ENCODE assay signal across 1 cellular context in the genomic region with DNA sequence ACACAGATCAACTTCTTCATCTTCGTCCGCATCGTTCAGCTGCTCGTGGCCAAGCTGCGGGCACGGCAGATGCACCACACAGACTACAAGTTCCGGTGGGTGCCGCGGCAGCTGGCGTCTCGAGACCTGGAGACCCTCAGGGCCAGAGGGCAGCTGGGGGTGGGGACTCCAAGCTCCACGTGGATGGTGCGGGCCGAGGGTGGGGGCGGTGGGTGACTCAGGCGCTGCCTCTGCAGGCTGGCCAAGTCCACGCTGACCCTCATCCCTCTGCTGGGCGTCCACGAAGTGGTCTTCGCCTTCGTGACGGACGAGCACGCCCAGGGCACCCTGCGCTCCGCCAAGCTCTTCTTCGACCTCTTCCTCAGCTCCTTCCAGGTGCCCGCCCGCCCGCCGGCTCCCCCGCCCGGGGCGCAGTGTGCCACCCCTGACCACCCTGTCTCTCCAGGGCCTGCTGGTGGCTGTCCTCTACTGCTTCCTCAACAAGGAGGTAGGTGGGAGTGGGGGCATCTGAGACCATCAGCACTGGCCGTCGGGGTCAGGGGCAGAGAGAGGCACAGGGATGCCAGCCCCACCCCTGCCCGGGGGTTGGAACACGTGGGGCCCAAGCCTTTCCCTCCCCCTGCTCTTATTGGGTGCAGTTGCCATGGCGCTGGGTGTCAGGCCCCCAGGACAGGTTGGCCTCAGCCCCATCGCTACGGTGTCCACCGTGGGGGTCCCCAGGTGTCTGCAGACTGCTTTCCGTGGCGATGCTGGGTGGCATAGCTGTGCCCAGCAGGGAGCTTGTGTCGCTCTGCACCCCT.
TF ChIP-seq lines count a peak whose summit lies in the region.

No MANE protein-coding gene starts in this region.

TF ChIP-seq in HEK293, 187 proteins besides CTCF, POLR2A, EP300 and RAD21:
- TF ChIP-seq, protein P1, sequence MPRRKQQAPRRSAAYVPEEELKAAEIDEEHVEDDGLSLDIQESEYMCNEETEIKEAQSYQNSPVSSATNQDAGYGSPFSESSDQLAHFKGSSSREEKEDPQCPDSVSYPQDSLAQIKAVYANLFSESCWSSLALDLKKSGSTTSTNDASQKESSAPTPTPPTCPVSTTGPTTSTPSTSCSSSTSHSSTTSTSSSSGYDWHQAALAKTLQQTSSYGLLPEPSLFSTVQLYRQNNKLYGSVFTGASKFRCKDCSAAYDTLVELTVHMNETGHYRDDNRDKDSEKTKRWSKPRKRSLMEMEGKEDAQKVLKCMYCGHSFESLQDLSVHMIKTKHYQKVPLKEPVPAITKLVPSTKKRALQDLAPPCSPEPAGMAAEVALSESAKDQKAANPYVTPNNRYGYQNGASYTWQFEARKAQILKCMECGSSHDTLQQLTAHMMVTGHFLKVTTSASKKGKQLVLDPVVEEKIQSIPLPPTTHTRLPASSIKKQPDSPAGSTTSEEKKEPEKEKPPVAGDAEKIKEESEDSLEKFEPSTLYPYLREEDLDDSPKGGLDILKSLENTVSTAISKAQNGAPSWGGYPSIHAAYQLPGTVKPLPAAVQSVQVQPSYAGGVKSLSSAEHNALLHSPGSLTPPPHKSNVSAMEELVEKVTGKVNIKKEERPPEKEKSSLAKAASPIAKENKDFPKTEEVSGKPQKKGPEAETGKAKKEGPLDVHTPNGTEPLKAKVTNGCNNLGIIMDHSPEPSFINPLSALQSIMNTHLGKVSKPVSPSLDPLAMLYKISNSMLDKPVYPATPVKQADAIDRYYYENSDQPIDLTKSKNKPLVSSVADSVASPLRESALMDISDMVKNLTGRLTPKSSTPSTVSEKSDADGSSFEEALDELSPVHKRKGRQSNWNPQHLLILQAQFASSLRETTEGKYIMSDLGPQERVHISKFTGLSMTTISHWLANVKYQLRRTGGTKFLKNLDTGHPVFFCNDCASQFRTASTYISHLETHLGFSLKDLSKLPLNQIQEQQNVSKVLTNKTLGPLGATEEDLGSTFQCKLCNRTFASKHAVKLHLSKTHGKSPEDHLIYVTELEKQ (tag by site-specific recombination; IDR thresholded peaks at IDR 0.05; ENCODE audit: borderline replicate concordance) = no peak
- TF ChIP-seq SCRT2 (tag by site-specific recombination; IDR thresholded peaks at IDR 0.05) (no peak), ZNF664 (tag by site-specific recombination; IDR thresholded peaks at IDR 0.05) (no peak), BCL11B (tag by site-specific recombination; IDR thresholded peaks at IDR 0.05; ENCODE audit: low read depth) (no peak), KLF9 (tag by site-specific recombination; IDR thresholded peaks at IDR 0.05; ENCODE audit: low read depth) (no peak), ZNF473 (tag by site-specific recombination; IDR thresholded peaks at IDR 0.05) (no peak), ZIC2 (tag by site-specific recombination; IDR thresholded peaks at IDR 0.05) (0 out of 2 replicates have a peak, but pooled peaks have one; percentile 27), ZNF660 (tag by site-specific recombination; IDR thresholded peaks at IDR 0.05) (no peak)
- TF ChIP-seq, protein P2, sequence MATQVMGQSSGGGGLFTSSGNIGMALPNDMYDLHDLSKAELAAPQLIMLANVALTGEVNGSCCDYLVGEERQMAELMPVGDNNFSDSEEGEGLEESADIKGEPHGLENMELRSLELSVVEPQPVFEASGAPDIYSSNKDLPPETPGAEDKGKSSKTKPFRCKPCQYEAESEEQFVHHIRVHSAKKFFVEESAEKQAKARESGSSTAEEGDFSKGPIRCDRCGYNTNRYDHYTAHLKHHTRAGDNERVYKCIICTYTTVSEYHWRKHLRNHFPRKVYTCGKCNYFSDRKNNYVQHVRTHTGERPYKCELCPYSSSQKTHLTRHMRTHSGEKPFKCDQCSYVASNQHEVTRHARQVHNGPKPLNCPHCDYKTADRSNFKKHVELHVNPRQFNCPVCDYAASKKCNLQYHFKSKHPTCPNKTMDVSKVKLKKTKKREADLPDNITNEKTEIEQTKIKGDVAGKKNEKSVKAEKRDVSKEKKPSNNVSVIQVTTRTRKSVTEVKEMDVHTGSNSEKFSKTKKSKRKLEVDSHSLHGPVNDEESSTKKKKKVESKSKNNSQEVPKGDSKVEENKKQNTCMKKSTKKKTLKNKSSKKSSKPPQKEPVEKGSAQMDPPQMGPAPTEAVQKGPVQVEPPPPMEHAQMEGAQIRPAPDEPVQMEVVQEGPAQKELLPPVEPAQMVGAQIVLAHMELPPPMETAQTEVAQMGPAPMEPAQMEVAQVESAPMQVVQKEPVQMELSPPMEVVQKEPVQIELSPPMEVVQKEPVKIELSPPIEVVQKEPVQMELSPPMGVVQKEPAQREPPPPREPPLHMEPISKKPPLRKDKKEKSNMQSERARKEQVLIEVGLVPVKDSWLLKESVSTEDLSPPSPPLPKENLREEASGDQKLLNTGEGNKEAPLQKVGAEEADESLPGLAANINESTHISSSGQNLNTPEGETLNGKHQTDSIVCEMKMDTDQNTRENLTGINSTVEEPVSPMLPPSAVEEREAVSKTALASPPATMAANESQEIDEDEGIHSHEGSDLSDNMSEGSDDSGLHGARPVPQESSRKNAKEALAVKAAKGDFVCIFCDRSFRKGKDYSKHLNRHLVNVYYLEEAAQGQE (tag by site-specific recombination; IDR thresholded peaks at IDR 0.05) = no peak
- TF ChIP-seq, protein P3, sequence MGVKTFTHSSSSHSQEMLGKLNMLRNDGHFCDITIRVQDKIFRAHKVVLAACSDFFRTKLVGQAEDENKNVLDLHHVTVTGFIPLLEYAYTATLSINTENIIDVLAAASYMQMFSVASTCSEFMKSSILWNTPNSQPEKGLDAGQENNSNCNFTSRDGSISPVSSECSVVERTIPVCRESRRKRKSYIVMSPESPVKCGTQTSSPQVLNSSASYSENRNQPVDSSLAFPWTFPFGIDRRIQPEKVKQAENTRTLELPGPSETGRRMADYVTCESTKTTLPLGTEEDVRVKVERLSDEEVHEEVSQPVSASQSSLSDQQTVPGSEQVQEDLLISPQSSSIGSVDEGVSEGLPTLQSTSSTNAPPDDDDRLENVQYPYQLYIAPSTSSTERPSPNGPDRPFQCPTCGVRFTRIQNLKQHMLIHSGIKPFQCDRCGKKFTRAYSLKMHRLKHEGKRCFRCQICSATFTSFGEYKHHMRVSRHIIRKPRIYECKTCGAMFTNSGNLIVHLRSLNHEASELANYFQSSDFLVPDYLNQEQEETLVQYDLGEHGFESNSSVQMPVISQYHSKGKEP (tag by site-specific recombination; IDR thresholded peaks at IDR 0.05) = no peak
- TF ChIP-seq, protein P4, sequence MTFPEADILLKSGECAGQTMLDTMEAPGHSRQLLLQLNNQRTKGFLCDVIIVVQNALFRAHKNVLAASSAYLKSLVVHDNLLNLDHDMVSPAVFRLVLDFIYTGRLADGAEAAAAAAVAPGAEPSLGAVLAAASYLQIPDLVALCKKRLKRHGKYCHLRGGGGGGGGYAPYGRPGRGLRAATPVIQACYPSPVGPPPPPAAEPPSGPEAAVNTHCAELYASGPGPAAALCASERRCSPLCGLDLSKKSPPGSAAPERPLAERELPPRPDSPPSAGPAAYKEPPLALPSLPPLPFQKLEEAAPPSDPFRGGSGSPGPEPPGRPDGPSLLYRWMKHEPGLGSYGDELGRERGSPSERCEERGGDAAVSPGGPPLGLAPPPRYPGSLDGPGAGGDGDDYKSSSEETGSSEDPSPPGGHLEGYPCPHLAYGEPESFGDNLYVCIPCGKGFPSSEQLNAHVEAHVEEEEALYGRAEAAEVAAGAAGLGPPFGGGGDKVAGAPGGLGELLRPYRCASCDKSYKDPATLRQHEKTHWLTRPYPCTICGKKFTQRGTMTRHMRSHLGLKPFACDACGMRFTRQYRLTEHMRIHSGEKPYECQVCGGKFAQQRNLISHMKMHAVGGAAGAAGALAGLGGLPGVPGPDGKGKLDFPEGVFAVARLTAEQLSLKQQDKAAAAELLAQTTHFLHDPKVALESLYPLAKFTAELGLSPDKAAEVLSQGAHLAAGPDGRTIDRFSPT (tag by site-specific recombination; IDR thresholded peaks at IDR 0.05) = 0 out of 2 replicates have a peak, but pooled peaks have one; percentile 12
- TF ChIP-seq, protein P5, sequence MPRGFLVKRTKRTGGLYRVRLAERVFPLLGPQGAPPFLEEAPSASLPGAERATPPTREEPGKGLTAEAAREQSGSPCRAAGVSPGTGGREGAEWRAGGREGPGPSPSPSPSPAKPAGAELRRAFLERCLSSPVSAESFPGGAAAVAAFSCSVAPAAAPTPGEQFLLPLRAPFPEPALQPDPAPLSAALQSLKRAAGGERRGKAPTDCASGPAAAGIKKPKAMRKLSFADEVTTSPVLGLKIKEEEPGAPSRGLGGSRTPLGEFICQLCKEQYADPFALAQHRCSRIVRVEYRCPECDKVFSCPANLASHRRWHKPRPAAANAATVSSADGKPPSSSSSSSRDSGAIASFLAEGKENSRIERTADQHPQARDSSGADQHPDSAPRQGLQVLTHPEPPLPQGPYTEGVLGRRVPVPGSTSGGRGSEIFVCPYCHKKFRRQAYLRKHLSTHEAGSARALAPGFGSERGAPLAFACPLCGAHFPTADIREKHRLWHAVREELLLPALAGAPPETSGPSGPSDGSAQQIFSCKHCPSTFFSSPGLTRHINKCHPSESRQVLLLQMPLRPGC (tag by site-specific recombination; IDR thresholded peaks at IDR 0.05) = no peak
